36 cellular contexts compared by ENCODE assay signal in the genomic region with DNA sequence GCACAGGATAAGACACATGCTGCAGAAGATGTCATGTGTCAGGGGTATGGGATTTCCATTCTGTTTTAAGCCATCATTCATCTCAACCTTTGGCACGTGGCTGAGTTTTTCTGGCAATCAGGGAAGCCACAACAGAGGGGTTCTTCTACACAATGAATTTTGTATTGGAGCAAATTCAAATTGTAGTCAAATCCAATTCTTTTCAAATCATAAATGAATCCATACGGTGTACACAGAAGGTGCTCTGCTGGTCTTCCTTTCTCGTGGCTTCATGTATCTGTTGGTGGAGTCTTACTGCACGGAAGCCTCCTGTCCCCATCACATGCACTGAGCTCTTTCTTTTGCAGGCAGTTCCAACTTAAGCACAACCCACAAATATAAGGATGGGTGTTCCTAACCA.
"Had no signal": no experiment of that assay in that cellular context is flagged by ENCODE, and none has a peak within 500 bp of the region (broad histone marks: within the 10 kb centered on the region; RNA-seq: fewer than 3 reads in every experiment).

No MANE protein-coding gene starts in this region.

- H3K36me3 ChIP-seq: adrenal gland, ascending aorta, brain microvascular endothelial cell, breast epithelium, cardiac muscle cell had no signal

- H3K4me3 ChIP-seq: adrenal gland, ascending aorta, body of pancreas, breast epithelium, cardiac muscle cell had no signal

- H3K4me1 ChIP-seq: adrenal gland, ascending aorta, body of pancreas, breast epithelium had no signal

- H3K27ac Mint-ChIP-seq: activated naive CD4-positive, alpha-beta T cell treated with anti-CD3 and anti-CD28 coated beads for 36 hours; activated naive CD4-positive, alpha-beta T cell treated with anti-CD3 and anti-CD28 coated beads, Interleukin-2, amount 10 ng/mL, durations not matched to agents 7 days and 5 days; activated naive CD4-positive, alpha-beta T cell treated with anti-CD3 and anti-CD28 coated beads, Interleukin-2, amount 50 U/mL, for 24 hours; activated naive CD4-positive, alpha-beta T cell treated with anti-CD3 and anti-CD28 coated beads, Interleukin-2, amount 50 U/mL, for 72 hours; activated naive CD8-positive, alpha-beta T cell; activated naive CD8-positive, alpha-beta T cell treated with anti-CD3 and anti-CD28 coated beads for 36 hours; activated naive CD8-positive, alpha-beta T cell treated with anti-CD3 and anti-CD28 coated beads, Interleukin-2, amount 10 ng/mL, durations not matched to agents 7 days and 5 days; activated naive CD8-positive, alpha-beta T cell treated with anti-CD3 and anti-CD28 coated beads, Interleukin-2, amount 50 U/mL, for 24 hours; activated T-cell treated with anti-CD3 and anti-CD28 coated beads, Interleukin-2, amount 50 U/mL, for 24 hours; activated T-cell treated with anti-CD3 and anti-CD28 coated beads, Interleukin-2, amount 50 U/mL, for 72 hours; activated T-helper 1 cell treated with anti-CD3 and anti-CD28 coated beads, Interleukin-12 subunit alpha, Interleukin-12 subunit beta, Interleukin-2, Interleukin-4 antibody, amounts not matched to agents 30 ng/mL and 10 ng/mL and 1 ng/mL, durations not matched to agents 14 hours and 24 hours and 36 hours; activated T-helper 17 cell treated with anti-CD3 and anti-CD28 coated beads, Interleukin-2, amount 50 U/mL, for 72 hours; activated T-helper 2 cell treated with anti-CD3 and anti-CD28 coated beads, Interferon-gamma antibody, Interleukin-2, Interleukin-4, amounts not matched to agents 10 μg/mL and 5 μg/mL and 100 μg/mL, durations not matched to agents 14 hours and 24 hours and 36 hours had no signal

- H3K4me3 Mint-ChIP-seq: activated naive CD4-positive, alpha-beta T cell treated with anti-CD3 and anti-CD28 coated beads for 36 hours; activated naive CD4-positive, alpha-beta T cell treated with anti-CD3 and anti-CD28 coated beads, Interleukin-2, amount 10 ng/mL, durations not matched to agents 7 days and 5 days; activated naive CD4-positive, alpha-beta T cell treated with anti-CD3 and anti-CD28 coated beads, Interleukin-2, amount 50 U/mL, for 24 hours; activated naive CD8-positive, alpha-beta T cell; activated naive CD8-positive, alpha-beta T cell treated with anti-CD3 and anti-CD28 coated beads for 36 hours; activated naive CD8-positive, alpha-beta T cell treated with anti-CD3 and anti-CD28 coated beads, Interleukin-2, amount 10 ng/mL, durations not matched to agents 7 days and 5 days; activated naive CD8-positive, alpha-beta T cell treated with anti-CD3 and anti-CD28 coated beads, Interleukin-2, amount 50 U/mL, for 24 hours; activated T-cell treated with anti-CD3 and anti-CD28 coated beads, Interleukin-2, amount 50 U/mL, for 24 hours; activated T-cell treated with anti-CD3 and anti-CD28 coated beads, Interleukin-2, amount 50 U/mL, for 4 hours; activated T-cell treated with anti-CD3 and anti-CD28 coated beads, Interleukin-2, amount 50 U/mL, for 72 hours; activated T-helper 1 cell treated with anti-CD3 and anti-CD28 coated beads, Interleukin-12 subunit alpha, Interleukin-12 subunit beta, Interleukin-2, Interleukin-4 antibody, amounts not matched to agents 30 ng/mL and 10 ng/mL and 1 ng/mL, durations not matched to agents 14 hours and 24 hours and 36 hours; activated T-helper 17 cell treated with anti-CD3 and anti-CD28 coated beads, Interleukin-2, amount 50 U/mL, for 72 hours; brain; central memory CD8-positive, alpha-beta T cell had no signal

- H3K9me3 ChIP-seq: adrenal gland, ascending aorta, body of pancreas, breast epithelium had no signal

- DNase-seq: activated effector memory CD4-positive, alpha-beta T cell treated with anti-CD3 and anti-CD28 coated beads, Interleukin-2, amount 50 U/mL, for 16 hours; activated gamma-delta T cell; activated gamma-delta T cell treated with Interleukin-2 at 50 U/mL for 16 hours; activated naive CD4-positive, alpha-beta T cell; activated naive CD4-positive, alpha-beta T cell treated with anti-CD3 and anti-CD28 coated beads for 36 hours; activated naive CD4-positive, alpha-beta T cell treated with anti-CD3 and anti-CD28 coated beads, Interleukin-2, amount 10 ng/mL, durations not matched to agents 7 days and 5 days; activated naive CD4-positive, alpha-beta T cell treated with anti-CD3 and anti-CD28 coated beads, Interleukin-2, amount 50 U/mL, for 16 hours; activated naive CD4-positive, alpha-beta T cell treated with Interleukin-2 at 50 U/mL for 16 hours; activated naive CD8-positive, alpha-beta T cell treated with anti-CD3 and anti-CD28 coated beads for 36 hours; activated naive CD8-positive, alpha-beta T cell treated with anti-CD3 and anti-CD28 coated beads, Interleukin-2, amount 10 ng/mL, durations not matched to agents 7 days and 5 days; activated naive CD8-positive, alpha-beta T cell treated with anti-CD3 and anti-CD28 coated beads, Interleukin-2, amount 50 U/mL, for 24 hours; activated T-cell treated with anti-CD3 and anti-CD28 coated beads for 4 hours; activated T-cell treated with anti-CD3 and anti-CD28 coated beads, Interleukin-2, amount 50 U/mL, for 1 hour; activated T-cell treated with anti-CD3 and anti-CD28 coated beads, Interleukin-2, amount 50 U/mL, for 24 hours; activated T-cell treated with anti-CD3 and anti-CD28 coated beads, Interleukin-2, amount 50 U/mL, for 4 hours; activated T-cell treated with anti-CD3 and anti-CD28 coated beads, Interleukin-2, amount 50 U/mL, for 48 hours; activated T-cell treated with anti-CD3 and anti-CD28 coated beads, Interleukin-2, amount 50 U/mL, for 72 hours; adrenal gland; amniotic stem cell; amygdala; anterior cingulate cortex; aorta; body of pancreas; brain microvascular endothelial cell; central memory CD4-positive, alpha-beta T cell had no signal

- H3K27me3 Mint-ChIP-seq: activated naive CD4-positive, alpha-beta T cell treated with anti-CD3 and anti-CD28 coated beads, Interleukin-2, amount 10 ng/mL, durations not matched to agents 7 days and 5 days; activated naive CD8-positive, alpha-beta T cell treated with anti-CD3 and anti-CD28 coated beads for 36 hours; activated naive CD8-positive, alpha-beta T cell treated with anti-CD3 and anti-CD28 coated beads, Interleukin-2, amount 10 ng/mL, durations not matched to agents 7 days and 5 days; activated naive CD8-positive, alpha-beta T cell treated with anti-CD3 and anti-CD28 coated beads, Interleukin-2, amount 50 U/mL, for 24 hours; activated T-cell treated with anti-CD3 and anti-CD28 coated beads, Interleukin-2, amount 50 U/mL, for 24 hours; activated T-helper 17 cell treated with anti-CD3 and anti-CD28 coated beads, Interleukin-2, amount 50 U/mL, for 72 hours; brain; central memory CD8-positive, alpha-beta T cell had no signal

- H3K27ac ChIP-seq: adrenal gland, ascending aorta, body of pancreas, brain microvascular endothelial cell, breast epithelium, cardiac muscle cell had no signal

- H3K9me3 Mint-ChIP-seq: activated naive CD4-positive, alpha-beta T cell treated with anti-CD3 and anti-CD28 coated beads for 36 hours; activated naive CD4-positive, alpha-beta T cell treated with anti-CD3 and anti-CD28 coated beads, Interleukin-2, amount 10 ng/mL, durations not matched to agents 7 days and 5 days; activated naive CD4-positive, alpha-beta T cell treated with anti-CD3 and anti-CD28 coated beads, Interleukin-2, amount 50 U/mL, for 24 hours; activated naive CD4-positive, alpha-beta T cell treated with anti-CD3 and anti-CD28 coated beads, Interleukin-2, amount 50 U/mL, for 72 hours; activated naive CD8-positive, alpha-beta T cell treated with anti-CD3 and anti-CD28 coated beads for 36 hours; activated naive CD8-positive, alpha-beta T cell treated with anti-CD3 and anti-CD28 coated beads, Interleukin-2, amount 10 ng/mL, durations not matched to agents 7 days and 5 days; activated naive CD8-positive, alpha-beta T cell treated with anti-CD3 and anti-CD28 coated beads, Interleukin-2, amount 50 U/mL, for 24 hours; activated T-cell treated with anti-CD3 and anti-CD28 coated beads, Interleukin-2, amount 50 U/mL, for 24 hours; activated T-cell treated with anti-CD3 and anti-CD28 coated beads, Interleukin-2, amount 50 U/mL, for 4 hours; activated T-cell treated with anti-CD3 and anti-CD28 coated beads, Interleukin-2, amount 50 U/mL, for 72 hours; activated T-helper 1 cell treated with anti-CD3 and anti-CD28 coated beads, Interleukin-12 subunit alpha, Interleukin-12 subunit beta, Interleukin-2, Interleukin-4 antibody, amounts not matched to agents 30 ng/mL and 10 ng/mL and 1 ng/mL, durations not matched to agents 14 hours and 24 hours and 36 hours; activated T-helper 17 cell treated with anti-CD3 and anti-CD28 coated beads, Interleukin-2, amount 50 U/mL, for 72 hours; activated T-helper 2 cell treated with anti-CD3 and anti-CD28 coated beads, Interferon-gamma antibody, Interleukin-2, Interleukin-4, amounts not matched to agents 10 μg/mL and 5 μg/mL and 100 μg/mL, durations not matched to agents 14 hours and 24 hours and 36 hours had no signal

- ATAC-seq: activated naive CD4-positive, alpha-beta T cell treated with anti-CD3 and anti-CD28 coated beads, Interleukin-2, amount 50 U/mL, for 72 hours; activated naive CD8-positive, alpha-beta T cell treated with anti-CD3 and anti-CD28 coated beads, Interleukin-2, amount 50 U/mL, for 24 hours; activated T-cell treated with anti-CD3 and anti-CD28 coated beads, Interleukin-2, amount 50 U/mL, for 4 hours; activated T-cell treated with anti-CD3 and anti-CD28 coated beads, Interleukin-2, amount 50 U/mL, for 72 hours; activated T-helper 17 cell treated with anti-CD3 and anti-CD28 coated beads, Interleukin-2, amount 50 U/mL, for 72 hours; body of pancreas had no signal

- H3K4me1 Mint-ChIP-seq: activated naive CD4-positive, alpha-beta T cell treated with anti-CD3 and anti-CD28 coated beads, Interleukin-2, amount 10 ng/mL, durations not matched to agents 7 days and 5 days; activated naive CD4-positive, alpha-beta T cell treated with anti-CD3 and anti-CD28 coated beads, Interleukin-2, amount 50 U/mL, for 24 hours; activated naive CD8-positive, alpha-beta T cell treated with anti-CD3 and anti-CD28 coated beads for 36 hours; activated naive CD8-positive, alpha-beta T cell treated with anti-CD3 and anti-CD28 coated beads, Interleukin-2, amount 10 ng/mL, durations not matched to agents 7 days and 5 days; activated naive CD8-positive, alpha-beta T cell treated with anti-CD3 and anti-CD28 coated beads, Interleukin-2, amount 50 U/mL, for 24 hours; activated T-helper 17 cell treated with anti-CD3 and anti-CD28 coated beads, Interleukin-2, amount 50 U/mL, for 72 hours; brain; central memory CD8-positive, alpha-beta T cell had no signal

- H3K36me3 Mint-ChIP-seq: activated naive CD4-positive, alpha-beta T cell treated with anti-CD3 and anti-CD28 coated beads, Interleukin-2, amount 10 ng/mL, durations not matched to agents 7 days and 5 days; activated naive CD4-positive, alpha-beta T cell treated with anti-CD3 and anti-CD28 coated beads, Interleukin-2, amount 50 U/mL, for 24 hours; activated naive CD4-positive, alpha-beta T cell treated with anti-CD3 and anti-CD28 coated beads, Interleukin-2, amount 50 U/mL, for 72 hours; activated naive CD8-positive, alpha-beta T cell; activated naive CD8-positive, alpha-beta T cell treated with anti-CD3 and anti-CD28 coated beads for 36 hours; activated naive CD8-positive, alpha-beta T cell treated with anti-CD3 and anti-CD28 coated beads, Interleukin-2, amount 10 ng/mL, durations not matched to agents 7 days and 5 days had no signal

- H3K27me3 ChIP-seq: adrenal gland, ascending aorta, body of pancreas, brain microvascular endothelial cell, breast epithelium, cardiac muscle cell had no signal
